In the genomic region with DNA sequence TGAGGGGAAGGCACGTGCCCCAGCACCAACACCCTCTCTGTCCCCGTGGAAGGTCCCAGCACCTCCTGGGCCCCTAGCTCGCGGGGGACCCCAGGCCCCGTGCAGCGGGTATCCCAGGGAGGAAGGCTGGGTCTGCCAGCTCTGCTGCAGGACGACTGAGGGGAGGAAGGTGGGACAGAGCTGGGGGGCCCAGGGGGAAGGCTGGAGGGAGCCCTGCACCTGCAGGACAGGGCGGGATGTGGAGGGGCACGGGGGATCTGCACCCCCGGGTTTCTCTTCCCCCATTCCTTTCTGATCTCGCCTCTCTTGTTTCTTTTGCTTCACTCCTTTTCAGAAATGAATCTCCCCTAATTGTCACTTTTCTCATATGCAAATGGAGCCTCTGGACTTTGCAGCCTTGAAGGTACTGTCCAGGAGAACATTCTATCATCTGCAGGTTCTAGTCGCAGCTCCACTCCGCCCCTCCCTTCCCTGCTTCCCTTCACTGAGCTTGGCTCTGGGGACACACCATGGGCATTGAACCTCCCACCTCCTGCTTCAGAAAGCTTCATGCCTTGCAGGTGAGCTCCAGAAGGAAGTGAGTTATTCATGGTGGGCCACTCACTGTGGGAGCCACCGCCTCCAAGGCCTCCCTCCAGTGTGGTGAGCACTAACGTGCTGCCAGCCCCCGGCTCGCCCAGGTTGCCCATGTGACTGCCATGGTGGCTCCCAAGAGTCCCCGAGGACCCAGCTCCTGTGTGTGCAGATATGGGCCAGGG, we compare ENCODE assay signal across 14 cellular contexts.
A peak's percentile ranks its signal among the peaks of the same experiment; 100 is the strongest.
DNase-seq lines count a peak whose midpoint lies in the region; ATAC-seq lines count a peak whose summit lies in the region.
"Had no signal": no experiment of that assay in that cellular context is flagged by ENCODE, and none has a peak within 500 bp of the region (broad histone marks: within the 10 kb centered on the region; RNA-seq: fewer than 3 reads in every experiment).

No MANE protein-coding gene starts in this region.

- H3K4me1 Mint-ChIP-seq in activated CD8-positive, alpha-beta memory T cell treated with anti-CD3 and anti-CD28 coated beads, Interleukin-2, amount 10 ng/mL, durations not matched to agents 7 days and 5 days: peaks cover 20% of the 10 kb centered on the region
- peaks cover 7% of the 10 kb centered on the region for H3K4me1 Mint-ChIP-seq in activated T-helper 17 cell treated with anti-CD3 and anti-CD28 coated beads, Interleukin-2, amount 50 U/mL, for 72 hours
- H3K4me1 Mint-ChIP-seq in stimulated activated effector memory CD8-positive, alpha-beta T cell treated with anti-CD3 and anti-CD28 coated beads, Interleukin-12 subunit alpha, Interleukin-12 subunit beta, amount 100 ng/mL, for 72 hours: peaks cover 28% of the 10 kb centered on the region

- CTCF ChIA-PET in activated CD8-positive, alpha-beta memory T cell treated with anti-CD3 and anti-CD28 coated beads, Interleukin-2, amount 10 ng/mL, durations not matched to agents 7 days and 5 days (lab: Charles Lee): interaction anchor here (2.8 kb wide), 2 partner anchors 13 to 25 kb away, joined by 14 to 28 read pairs; no protein-coding TSS in a partner anchor

- H3K4me3 Mint-ChIP-seq in activated CD8-positive, alpha-beta memory T cell treated with anti-CD3 and anti-CD28 coated beads, Interleukin-2, amount 10 ng/mL, durations not matched to agents 7 days and 5 days: no peak overlapping the region
- H3K4me3 Mint-ChIP-seq in activated T-helper 17 cell treated with anti-CD3 and anti-CD28 coated beads, Interleukin-2, amount 50 U/mL, for 72 hours: peak overlapping the region; percentile 3
- peak overlapping the region; percentile 63 for H3K4me3 Mint-ChIP-seq in stimulated activated effector memory CD8-positive, alpha-beta T cell treated with anti-CD3 and anti-CD28 coated beads, Interleukin-12 subunit alpha, Interleukin-12 subunit beta, amount 100 ng/mL, for 72 hours

- no peaks in the 10 kb centered on the region for H3K9me3 Mint-ChIP-seq in activated CD8-positive, alpha-beta memory T cell treated with anti-CD3 and anti-CD28 coated beads, Interleukin-2, amount 10 ng/mL, durations not matched to agents 7 days and 5 days (ENCODE audit: low read depth)
- H3K9me3 Mint-ChIP-seq in activated T-helper 17 cell treated with anti-CD3 and anti-CD28 coated beads, Interleukin-2, amount 50 U/mL, for 72 hours: no peaks in the 10 kb centered on the region
- H3K9me3 Mint-ChIP-seq in stimulated activated effector memory CD8-positive, alpha-beta T cell treated with anti-CD3 and anti-CD28 coated beads, Interleukin-12 subunit alpha, Interleukin-12 subunit beta, amount 100 ng/mL, for 72 hours: peaks cover 2% of the 10 kb centered on the region
- H3K9me3 Mint-ChIP-seq: IgD-negative memory B cell had no signal

- no peak for DNase-seq in activated CD8-positive, alpha-beta memory T cell treated with anti-CD3 and anti-CD28 coated beads, Interleukin-2, amount 10 ng/mL, durations not matched to agents 7 days and 5 days
- no peak for DNase-seq in activated CD8-positive, alpha-beta memory T cell treated with anti-CD3 and anti-CD28 coated beads for 24 hours
- no peak for DNase-seq in stimulated activated effector memory CD8-positive, alpha-beta T cell treated with anti-CD3 and anti-CD28 coated beads, Interleukin-12 subunit alpha, Interleukin-12 subunit beta, amount 100 ng/mL, for 72 hours (ENCODE audit: low spot score in 2 of 2)
- DNase-seq in D341Med (ENCODE audit: low spot score): no peak
- DNase-seq in putamen (ENCODE audit: low spot score): no peak
- DNase-seq: activated CD4-positive, alpha-beta T cell treated with anti-CD3 and anti-CD28 coated beads for 1 hour; activated T-cell treated with anti-CD3 and anti-CD28 coated beads, Interleukin-2, amount 50 U/mL, for 1 hour; effector CD8-positive, alpha-beta T cell; kidney; NCI-H82 had no signal

- no peaks in the 10 kb centered on the region for H3K36me3 Mint-ChIP-seq in activated CD8-positive, alpha-beta memory T cell treated with anti-CD3 and anti-CD28 coated beads, Interleukin-2, amount 10 ng/mL, durations not matched to agents 7 days and 5 days
- H3K36me3 Mint-ChIP-seq in activated T-helper 17 cell treated with anti-CD3 and anti-CD28 coated beads, Interleukin-2, amount 50 U/mL, for 72 hours (ENCODE audit: low read depth): no peaks in the 10 kb centered on the region
- H3K36me3 Mint-ChIP-seq in stimulated activated effector memory CD8-positive, alpha-beta T cell treated with anti-CD3 and anti-CD28 coated beads, Interleukin-12 subunit alpha, Interleukin-12 subunit beta, amount 100 ng/mL, for 72 hours: no peaks in the 10 kb centered on the region
- H3K36me3 Mint-ChIP-seq: IgD-negative memory B cell had no signal

- peaks cover 13% of the 10 kb centered on the region for H3K27me3 Mint-ChIP-seq in activated CD8-positive, alpha-beta memory T cell treated with anti-CD3 and anti-CD28 coated beads, Interleukin-2, amount 10 ng/mL, durations not matched to agents 7 days and 5 days
- peaks cover 4% of the 10 kb centered on the region for H3K27me3 Mint-ChIP-seq in activated T-helper 17 cell treated with anti-CD3 and anti-CD28 coated beads, Interleukin-2, amount 50 U/mL, for 72 hours

- no peak for ATAC-seq in activated CD8-positive, alpha-beta memory T cell treated with anti-CD3 and anti-CD28 coated beads, Interleukin-2, amount 10 ng/mL, durations not matched to agents 7 days and 5 days
- ATAC-seq in HG03097 (IDR thresholded peaks at IDR 0.05; ENCODE audit: low FRiP score, unreplicated experiment): peak; percentile 15
- no peak for ATAC-seq in activated T-helper 17 cell treated with anti-CD3 and anti-CD28 coated beads, Interleukin-2, amount 50 U/mL, for 72 hours (replicated peaks)
- no peak for ATAC-seq in stimulated activated effector memory CD8-positive, alpha-beta T cell treated with anti-CD3 and anti-CD28 coated beads, Interleukin-12 subunit alpha, Interleukin-12 subunit beta, amount 100 ng/mL, for 72 hours
- ATAC-seq in HG02759 (IDR thresholded peaks at IDR 0.05; ENCODE audit: unreplicated experiment): no peak

- peak overlapping the region; percentile 65 for H3K27ac Mint-ChIP-seq in activated CD8-positive, alpha-beta memory T cell treated with anti-CD3 and anti-CD28 coated beads, Interleukin-2, amount 10 ng/mL, durations not matched to agents 7 days and 5 days
- H3K27ac Mint-ChIP-seq in activated T-helper 17 cell treated with anti-CD3 and anti-CD28 coated beads, Interleukin-2, amount 50 U/mL, for 72 hours: no peak overlapping the region
- peak overlapping the region; percentile 86 for H3K27ac Mint-ChIP-seq in stimulated activated effector memory CD8-positive, alpha-beta T cell treated with anti-CD3 and anti-CD28 coated beads, Interleukin-12 subunit alpha, Interleukin-12 subunit beta, amount 100 ng/mL, for 72 hours
